8 cellular contexts compared by ENCODE assay signal in the genomic region with DNA sequence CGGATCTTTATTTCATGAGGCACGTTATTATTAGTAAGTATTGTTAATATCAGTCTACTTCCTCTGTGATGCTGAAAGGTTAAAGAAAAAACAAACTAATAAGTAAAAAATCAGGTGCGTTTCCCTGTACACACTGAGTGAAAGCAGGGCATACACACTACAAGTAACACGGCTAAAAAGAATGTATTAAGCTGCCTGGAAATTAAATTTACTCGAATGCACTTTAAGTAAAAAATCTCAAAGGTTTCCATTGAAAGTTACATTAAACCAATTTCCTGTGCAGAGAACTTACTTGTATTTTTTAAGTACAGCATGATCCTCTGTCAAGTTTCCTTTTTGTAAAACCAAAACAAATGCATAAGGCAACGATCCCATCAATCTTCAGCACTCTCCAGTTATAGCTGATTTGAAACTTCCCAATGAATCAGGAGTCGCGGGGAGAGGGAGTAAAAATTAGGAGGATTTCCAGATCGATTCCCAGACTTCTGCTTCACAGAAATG. TPM values are rescaled to one million over a fixed set of nuclear protein-coding genes. Genes with fewer than 3 reads are reported as not detected.
A peak's percentile ranks its signal among the peaks of the same experiment; 100 is the strongest.
DNase-seq lines count a peak whose midpoint lies in the region; ATAC-seq and TF ChIP-seq lines count a peak whose summit lies in the region.

No MANE protein-coding gene starts in this region.

- H3K4me3 ChIP-seq in GM23338 (peak overlapping the region; percentile 93), skeletal muscle cell (ENCODE audit: low read depth, low read length) (peak overlapping the region; percentile 68)

- DNase-seq in GM23338 (ENCODE audit: low spot score) (no peak), RPMI8226 (peak; percentile 13), fibroblast of peridontal ligament (ENCODE audit: extremely low read depth) (peak; percentile 46), skeletal muscle cell (ENCODE audit: low read depth) (no peak), HCEC 1CT (no peak), G401 (ENCODE audit: low spot score) (no peak)

- H2AFZ ChIP-seq in GM23338, result peak overlapping the region; percentile 96; the same call in 1 of the 2 replicates

- H3K79me2 ChIP-seq in GM23338 (replicated peaks; ENCODE audit: insufficient read depth), result no peaks in the 10 kb centered on the region

- H3K4me2 ChIP-seq in GM23338, result peak overlapping the region; percentile 99

- no peak for ATAC-seq in GM23338
- no peak for ATAC-seq in GM19351 (IDR thresholded peaks at IDR 0.05; ENCODE audit: unreplicated experiment)
- no peak for ATAC-seq in GM19324 (IDR thresholded peaks at IDR 0.05; ENCODE audit: low FRiP score, unreplicated experiment)

- in situ Hi-C loops in G401 (cut with HindIII; ENCODE audit: low sequenced_read_pairs), result loop anchor here (25.0 kb wide), 1 partner anchor 182 kb away; no protein-coding TSS in a partner anchor

- H3K4me1 Mint-ChIP-seq in GM23338, result peaks cover 25% of the 10 kb centered on the region

- peaks cover 46% of the 10 kb centered on the region for H3K27me3 ChIP-seq in GM23338 (ENCODE audit: insufficient read depth)

- H3K27me3 Mint-ChIP-seq in GM23338 (ENCODE audit: insufficient read depth, low read depth, poor library complexity), result peaks cover 31% of the 10 kb centered on the region

- H3F3A ChIP-seq in GM23338 (replicated peaks; ENCODE audit: low read depth), result peaks cover 7% of the 10 kb centered on the region; the same call in 1 of the 2 replicates

- peaks cover 27% of the 10 kb centered on the region for H3K4me1 ChIP-seq in GM23338 (ENCODE audit: insufficient read depth)

- no peak overlapping the region for H3K27ac ChIP-seq in GM23338 (ENCODE audit: low read depth)

- H4K20me1 ChIP-seq in GM23338 (replicated peaks; ENCODE audit: insufficient read depth), result no peaks in the 10 kb centered on the region

- H3K36me3 ChIP-seq in GM23338 (ENCODE audit: insufficient read depth), result no peaks in the 10 kb centered on the region

- H3K9me2 ChIP-seq in GM23338 (ENCODE audit: insufficient read depth), result no peaks in the 10 kb centered on the region

- no peaks in the 10 kb centered on the region; the same call in 2 of the 3 replicates for H3K36me3 Mint-ChIP-seq in GM23338 (ENCODE audit: low read depth)

- peak overlapping the region; percentile 84 for H3K4me3 Mint-ChIP-seq in GM23338

- H3K27ac Mint-ChIP-seq in GM23338, result no peak overlapping the region

- no peak for TF ChIP-seq CTCF in GM23338 (conservative IDR thresholded peaks at IDR 0.05; ENCODE audit: low read depth in 2 of 2)

- no peaks in the 10 kb centered on the region; the same call in 2 of the 3 replicates for H3K9me3 Mint-ChIP-seq in GM23338

TF ChIP-seq in GM23338, 12 proteins besides CTCF, POLR2A, EP300 and RAD21:
- TF ChIP-seq, protein P1, sequence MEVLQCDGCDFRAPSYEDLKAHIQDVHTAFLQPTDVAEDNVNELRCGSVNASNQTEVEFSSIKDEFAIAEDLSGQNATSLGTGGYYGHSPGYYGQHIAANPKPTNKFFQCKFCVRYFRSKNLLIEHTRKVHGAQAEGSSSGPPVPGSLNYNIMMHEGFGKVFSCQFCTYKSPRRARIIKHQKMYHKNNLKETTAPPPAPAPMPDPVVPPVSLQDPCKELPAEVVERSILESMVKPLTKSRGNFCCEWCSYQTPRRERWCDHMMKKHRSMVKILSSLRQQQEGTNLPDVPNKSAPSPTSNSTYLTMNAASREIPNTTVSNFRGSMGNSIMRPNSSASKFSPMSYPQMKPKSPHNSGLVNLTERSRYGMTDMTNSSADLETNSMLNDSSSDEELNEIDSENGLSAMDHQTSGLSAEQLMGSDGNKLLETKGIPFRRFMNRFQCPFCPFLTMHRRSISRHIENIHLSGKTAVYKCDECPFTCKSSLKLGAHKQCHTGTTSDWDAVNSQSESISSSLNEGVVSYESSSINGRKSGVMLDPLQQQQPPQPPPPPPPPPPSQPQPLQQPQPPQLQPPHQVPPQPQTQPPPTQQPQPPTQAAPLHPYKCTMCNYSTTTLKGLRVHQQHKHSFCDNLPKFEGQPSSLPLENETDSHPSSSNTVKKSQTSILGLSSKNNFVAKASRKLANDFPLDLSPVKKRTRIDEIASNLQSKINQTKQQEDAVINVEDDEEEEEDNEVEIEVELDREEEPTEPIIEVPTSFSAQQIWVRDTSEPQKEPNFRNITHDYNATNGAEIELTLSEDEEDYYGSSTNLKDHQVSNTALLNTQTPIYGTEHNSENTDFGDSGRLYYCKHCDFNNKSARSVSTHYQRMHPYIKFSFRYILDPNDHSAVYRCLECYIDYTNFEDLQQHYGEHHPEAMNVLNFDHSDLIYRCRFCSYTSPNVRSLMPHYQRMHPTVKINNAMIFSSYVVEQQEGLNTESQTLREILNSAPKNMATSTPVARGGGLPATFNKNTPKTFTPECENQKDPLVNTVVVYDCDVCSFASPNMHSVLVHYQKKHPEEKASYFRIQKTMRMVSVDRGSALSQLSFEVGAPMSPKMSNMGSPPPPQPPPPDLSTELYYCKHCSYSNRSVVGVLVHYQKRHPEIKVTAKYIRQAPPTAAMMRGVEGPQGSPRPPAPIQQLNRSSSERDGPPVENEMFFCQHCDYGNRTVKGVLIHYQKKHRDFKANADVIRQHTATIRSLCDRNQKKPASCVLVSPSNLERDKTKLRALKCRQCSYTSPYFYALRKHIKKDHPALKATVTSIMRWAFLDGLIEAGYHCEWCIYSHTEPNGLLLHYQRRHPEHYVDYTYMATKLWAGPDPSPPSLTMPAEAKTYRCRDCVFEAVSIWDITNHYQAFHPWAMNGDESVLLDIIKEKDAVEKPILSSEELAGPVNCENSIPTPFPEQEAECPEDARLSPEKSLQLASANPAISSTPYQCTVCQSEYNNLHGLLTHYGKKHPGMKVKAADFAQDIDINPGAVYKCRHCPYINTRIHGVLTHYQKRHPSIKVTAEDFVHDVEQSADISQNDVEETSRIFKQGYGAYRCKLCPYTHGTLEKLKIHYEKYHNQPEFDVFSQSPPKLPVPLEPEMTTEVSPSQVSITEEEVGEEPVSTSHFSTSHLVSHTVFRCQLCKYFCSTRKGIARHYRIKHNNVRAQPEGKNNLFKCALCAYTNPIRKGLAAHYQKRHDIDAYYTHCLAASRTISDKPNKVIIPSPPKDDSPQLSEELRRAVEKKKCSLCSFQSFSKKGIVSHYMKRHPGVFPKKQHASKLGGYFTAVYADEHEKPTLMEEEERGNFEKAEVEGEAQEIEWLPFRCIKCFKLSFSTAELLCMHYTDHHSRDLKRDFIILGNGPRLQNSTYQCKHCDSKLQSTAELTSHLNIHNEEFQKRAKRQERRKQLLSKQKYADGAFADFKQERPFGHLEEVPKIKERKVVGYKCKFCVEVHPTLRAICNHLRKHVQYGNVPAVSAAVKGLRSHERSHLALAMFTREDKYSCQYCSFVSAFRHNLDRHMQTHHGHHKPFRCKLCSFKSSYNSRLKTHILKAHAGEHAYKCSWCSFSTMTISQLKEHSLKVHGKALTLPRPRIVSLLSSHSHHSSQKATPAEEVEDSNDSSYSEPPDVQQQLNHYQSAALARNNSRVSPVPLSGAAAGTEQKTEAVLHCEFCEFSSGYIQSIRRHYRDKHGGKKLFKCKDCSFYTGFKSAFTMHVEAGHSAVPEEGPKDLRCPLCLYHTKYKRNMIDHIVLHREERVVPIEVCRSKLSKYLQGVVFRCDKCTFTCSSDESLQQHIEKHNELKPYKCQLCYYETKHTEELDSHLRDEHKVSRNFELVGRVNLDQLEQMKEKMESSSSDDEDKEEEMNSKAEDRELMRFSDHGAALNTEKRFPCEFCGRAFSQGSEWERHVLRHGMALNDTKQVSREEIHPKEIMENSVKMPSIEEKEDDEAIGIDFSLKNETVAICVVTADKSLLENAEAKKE (CRISPR knock-in tag; IDR thresholded peaks at IDR 0.05), result no peak
- peak; percentile 37 for TF ChIP-seq EZH2 (IDR thresholded peaks at IDR 0.05; ENCODE audit: low read depth, unreplicated experiment)

RNA-seq across cellular contexts. Expression of a gene that starts 0.6 kb away (rescaled TPM):
- 4.0 and 7.3 TPM in 2 replicates for total RNA-seq in GM23338 (2014; rRNA removed; shearing (Covaris generic))
- polyA plus RNA-seq in GM23338 (2016; fragmentation: Nextera tagmentation; extraction: Ambion mirVana), result 1.1 and 1.2 TPM in 2 replicates
- total RNA-seq in G401 (2014; rRNA removed; shearing (Covaris generic)), result 9.9 and 18.2 TPM in 2 replicates

RNA-seq across cellular contexts. Expression of a gene that starts 48.1 kb away (rescaled TPM):
- 31.0 and 36.3 TPM in 2 replicates for total RNA-seq in GM23338 (2014; rRNA removed; shearing (Covaris generic))
- 20.3 and 23.7 TPM in 2 replicates for polyA plus RNA-seq in GM23338 (2016; fragmentation: Nextera tagmentation; extraction: Ambion mirVana)
- 23.3 and 27.1 TPM in 2 replicates for total RNA-seq in G401 (2014; rRNA removed; shearing (Covaris generic))

Comparison
In these comparisons a context has a peak if more than half of its experiments do, and no peak if none do; other contexts are left out.
1. DNase-seq: peak in RPMI8226 (single experiment) and fibroblast of peridontal ligament (single experiment); none in GM23338 (single experiment), skeletal muscle cell (single experiment), HCEC 1CT (single experiment) and G401 (single experiment).